Comparison of ENCODE assay signal across 17 cellular contexts in genomic region chr4:139607302-139608060, GRCh38. TPM values are rescaled to one million over a fixed set of nuclear protein-coding genes. Genes with fewer than 3 reads are reported as not detected.
DNase-seq lines count a peak whose midpoint lies in the region; ATAC-seq and TF ChIP-seq lines count a peak whose summit lies in the region.
"Had no signal": no experiment of that assay in that cellular context is flagged by ENCODE, and none has a peak within 500 bp of the region (broad histone marks: within the 10 kb centered on the region; RNA-seq: fewer than 3 reads in every experiment).

No MANE protein-coding gene starts in this region.

- no peak for TF ChIP-seq POLR2A in IMR-90 (IDR thresholded peaks at IDR 0.05; ENCODE audit: low read depth, low read length)

- intact Hi-C loops in IMR-90 (cut with micrococcal nuclease) = no loop called here
- intact Hi-C loops in psoas muscle (cut with DNase I) = no loop called here

- H2AK5ac ChIP-seq in IMR-90 (ENCODE audit: low read depth, low read length) = no peak overlapping the region

- DNase-seq in IMR-90 (no peak), coronary artery (ENCODE audit: low spot score) (no peak), psoas muscle (no peak), KG1 (lab: John Stamatoyannopoulos, UW) (no peak), NK-92 (lab: John Stamatoyannopoulos, UW; ENCODE audit: unreplicated experiment) (no peak), NAMALWA (ENCODE audit: low spot score) (no peak)
- DNase-seq: activated CD8-positive, alpha-beta T cell treated with anti-CD3 and anti-CD28 coated beads, Interleukin-2, amount 10 ng/mL, durations not matched to agents 7 days and 5 days; aorta; BE2C; colonic mucosa; erythroblast; NCI-H2029 treated with DMSO at 0.1 percent for 48 hours; NCI-H510A treated with DMSO at 0.1 percent for 48 hours; stimulated activated naive CD8-positive, alpha-beta T cell treated with anti-CD3 and anti-CD28 coated beads, Interleukin-15, amount 100 ng/mL, for 72 hours had no signal

- H3K27me3 ChIP-seq in BLaER1 (no peaks in the 10 kb centered on the region), IMR-90 (ENCODE audit: control insufficient read depth, insufficient read depth, low read length) (peaks cover 14% of the 10 kb centered on the region), psoas muscle (ENCODE audit: insufficient read depth in 3 of 3, low read length in 2 of 3) (no peaks in the 10 kb centered on the region)
- H3K27me3 ChIP-seq: BE2C, colonic mucosa had no signal

- H3K18ac ChIP-seq in IMR-90 (ENCODE audit: low read depth, low read length) = no peak overlapping the region

- dilution Hi-C loops in IMR-90 (cut with HindIII; ENCODE audit: low sequenced_read_pairs, unreplicated experiment) = no loop called here

- in situ Hi-C loops in IMR-90 (cut with MboI; ENCODE audit: low sequenced_read_pairs) = no loop called here

- no peak overlapping the region for H2BK5ac ChIP-seq in IMR-90 (ENCODE audit: low read depth, low read length, poor library complexity, severe bottlenecking)

- no peak overlapping the region for H3K56ac ChIP-seq in IMR-90 (ENCODE audit: extremely low read depth, insufficient read depth, low read length)

- ATAC-seq in IMR-90 (ENCODE audit: low read depth) (no peak), psoas muscle (peak in 1 of 4 donors; percentile 27), GM21528 (IDR thresholded peaks at IDR 0.05; ENCODE audit: low FRiP score, unreplicated experiment) (no peak)

- H3K14ac ChIP-seq in IMR-90 (replicated peaks; ENCODE audit: low read depth, low read length) = no peak overlapping the region

- 0 out of 3 replicates have a peak overlapping the region, but pooled peaks have one; percentile 21 for H2BK15ac ChIP-seq in IMR-90 (ENCODE audit: low read depth, low read length)

- H3K79me1 ChIP-seq in IMR-90 (ENCODE audit: low read depth in 1 of 2, low read length in 2 of 2) = no peaks in the 10 kb centered on the region

- H4K8ac ChIP-seq in IMR-90 (ENCODE audit: low read depth in 2 of 2, low read length in 2 of 2) = no peak overlapping the region

- H3K9ac ChIP-seq in BLaER1 = no peak overlapping the region
- H3K9ac ChIP-seq in IMR-90 (ENCODE audit: low read depth, low read length) = no peak overlapping the region
- H3K9ac ChIP-seq: parathyroid adenoma had no signal

- CTCF ChIA-PET in IMR-90 (lab: Yijun Ruan, JAX) = interaction anchor here (0.7 to 0.9 kb wide), 3 partner anchors 24 to 650 kb away, joined by 3 to 4 read pairs (median 3); no protein-coding TSS in a partner anchor

- H3K4ac ChIP-seq in IMR-90 (ENCODE audit: low read depth, low read length) = no peak overlapping the region

- H4K5ac ChIP-seq in IMR-90 (ENCODE audit: low read depth, low read length) = no peak overlapping the region

- no TSS peak for BruUV-seq in IMR-90 (replicated peaks; lab: Mats Ljungman, UMichigan)

- 0 out of 2 replicates have a peak overlapping the region, but pooled peaks have one; percentile 71 for H3K4me2 ChIP-seq in BLaER1
- H3K4me2 ChIP-seq in IMR-90 (ENCODE audit: low read depth, low read length) = no peak overlapping the region

- peak overlapping the region; percentile 18; the same call in 1 of the 2 replicates for H2BK120ac ChIP-seq in IMR-90 (ENCODE audit: low read depth, low read length)

- TF ChIP-seq CTCF in IMR-90 (conservative IDR thresholded peaks at IDR 0.05; ENCODE audit: low read depth, low read length) (no peak), coronary artery (IDR thresholded peaks at IDR 0.05) (no peak), psoas muscle (IDR thresholded peaks at IDR 0.05) (peak; percentile 0)

- H4K20me1 ChIP-seq in BLaER1 (no peaks in the 10 kb centered on the region), IMR-90 (ENCODE audit: insufficient read depth, low read length) (no peaks in the 10 kb centered on the region)

- H2AFZ ChIP-seq in IMR-90 (replicated peaks; ENCODE audit: low read length, poor library complexity) = no peak overlapping the region
- H2AFZ ChIP-seq: parathyroid adenoma had no signal

- H3K36me3 ChIP-seq in BLaER1 = no peaks in the 10 kb centered on the region
- H3K36me3 ChIP-seq in IMR-90 (ENCODE audit: control insufficient read depth, insufficient read depth, low read length) = no peaks in the 10 kb centered on the region
- no peaks in the 10 kb centered on the region for H3K36me3 ChIP-seq in psoas muscle (ENCODE audit: insufficient read depth in 1 of 2, low read depth in 1 of 2)
- H3K36me3 ChIP-seq: BE2C, colonic mucosa had no signal

- H3K4me3 ChIP-seq in BLaER1 (no peak overlapping the region), IMR-90 (ENCODE audit: insufficient read depth, low read depth, low read length) (no peak overlapping the region), coronary artery (peak overlapping the region; percentile 59), psoas muscle (peak overlapping the region; percentile 49)
- H3K4me3 ChIP-seq: colonic mucosa had no signal

- H2BK20ac ChIP-seq in IMR-90 (ENCODE audit: low read depth, low read length) = no peak overlapping the region

- no peak overlapping the region for H3K23ac ChIP-seq in IMR-90 (ENCODE audit: low read depth, low read length)

- H3K9me1 ChIP-seq in IMR-90 (ENCODE audit: insufficient read depth, low read length) = no peaks in the 10 kb centered on the region

- peaks cover 9% of the 10 kb centered on the region for H3K4me1 ChIP-seq in BLaER1
- peaks cover 5% of the 10 kb centered on the region; the same call in 1 of the 2 replicates for H3K4me1 ChIP-seq in IMR-90 (ENCODE audit: control insufficient read depth, insufficient read depth, low read length)
- H3K4me1 ChIP-seq in psoas muscle = no peaks in the 10 kb centered on the region
- H3K4me1 ChIP-seq: BE2C, colonic mucosa, parathyroid adenoma had no signal

- WGBS in IMR-90 (ENCODE audit: extremely low coverage in 2 of 2, insufficient read length in 1 of 2), 2 experiments = 100% methylated on average over 1 of the region's 5 CpGs; no CpG with 5 or more reads in 1 of the 2 experiments
- 44 to 51% (median 45%) methylated on average over 5 of the region's 5 CpGs for WGBS in psoas muscle, 3 donors

- no peaks in the 10 kb centered on the region for H3K9me3 ChIP-seq in BLaER1
- no peaks in the 10 kb centered on the region for H3K9me3 ChIP-seq in IMR-90 (ENCODE audit: control insufficient read depth, insufficient read depth, low read length)
- H3K9me3 ChIP-seq in psoas muscle = no peaks in the 10 kb centered on the region
- H3K9me3 ChIP-seq: BE2C, colonic mucosa had no signal

- TF ChIP-seq RAD21 in IMR-90 (IDR thresholded peaks at IDR 0.05; ENCODE audit: low read length) = no peak

- no peak overlapping the region for H3K27ac ChIP-seq in BLaER1
- H3K27ac ChIP-seq in IMR-90 (ENCODE audit: insufficient read depth, low read length) = no peak overlapping the region
- H3K27ac ChIP-seq in coronary artery = no peak overlapping the region
- H3K27ac ChIP-seq in psoas muscle = no peak overlapping the region
- H3K27ac ChIP-seq: colonic mucosa, parathyroid adenoma had no signal

- H4K91ac ChIP-seq in IMR-90 (ENCODE audit: insufficient read depth, low read depth, low read length) = no peak overlapping the region

- POLR2A ChIA-PET in IMR-90 (lab: Charles Lee; ENCODE audit: unreplicated experiment) = no interaction called here

- H2AK9ac ChIP-seq in IMR-90 (replicated peaks; ENCODE audit: low read depth, low read length, poor library complexity) = no peak overlapping the region

TF ChIP-seq in IMR-90, 13 proteins besides CTCF, POLR2A, EP300 and RAD21:
- TF ChIP-seq MXI1 (IDR thresholded peaks at IDR 0.05; ENCODE audit: borderline replicate concordance, low read depth, low read length) (no peak), USF2 (IDR thresholded peaks at IDR 0.05; ENCODE audit: low read depth, low read length) (no peak), CEBPB (IDR thresholded peaks at IDR 0.05; ENCODE audit: low read depth, low read length) (peak; percentile 83)

RNA-seq across cellular contexts. Expression of gene SETD7, which starts 51.5 kb away (rescaled TPM):
- total RNA-seq in IMR-90 (2012; rRNA removed) (46.6 and 80.3 TPM in 2 replicates), psoas muscle (10 to 100 TPM; 78.4 to 96.0 (median 91.4) TPM)
- polyA plus RNA-seq in IMR-90 (2012; rRNA removed) (13.8 and 17.0 TPM in 2 replicates), psoas muscle (10 to 100 TPM; 15.2 to 70.1 (median 38.8) TPM)
- polyA plus RNA-seq in IMR-90 (2012; cell fraction: cytosol; rRNA removed) = 5.0 and 5.2 TPM in 2 replicates
- 2.4 and 9.0 TPM in 2 replicates for polyA plus RNA-seq in IMR-90 (2012; cell fraction: nucleus; rRNA removed; ENCODE audit: low replicate concordance)

RNA-seq across cellular contexts. Expression of gene MGST2, which starts 58.1 kb away (rescaled TPM):
- total RNA-seq in IMR-90 (2012; rRNA removed) = 4.8 and 8.1 TPM in 2 replicates
- polyA plus RNA-seq in IMR-90 (2012; rRNA removed) = 9.0 and 10.5 TPM in 2 replicates
- 3.4 and 5.8 TPM in 2 replicates for polyA plus RNA-seq in IMR-90 (2012; cell fraction: cytosol; rRNA removed)
- 1.1 and 4.5 TPM in 2 replicates for polyA plus RNA-seq in IMR-90 (2012; cell fraction: nucleus; rRNA removed; ENCODE audit: low replicate concordance)
- total RNA-seq in psoas muscle = 10 to 100 TPM; 18.2 to 56.2 (median 50.4) TPM
- 10 to 100 TPM; 25.6 to 47.0 (median 32.7) TPM for polyA plus RNA-seq in psoas muscle

Comparison
In these comparisons a context has a peak if more than half of its experiments do, and no peak if none do; other contexts are left out.
1. H3K4me3 ChIP-seq: peak in coronary artery (single experiment) and psoas muscle (single experiment); none in BLaER1 (single experiment) and IMR-90 (single experiment).